37 cellular contexts compared by ENCODE assay signal in the genomic region with DNA sequence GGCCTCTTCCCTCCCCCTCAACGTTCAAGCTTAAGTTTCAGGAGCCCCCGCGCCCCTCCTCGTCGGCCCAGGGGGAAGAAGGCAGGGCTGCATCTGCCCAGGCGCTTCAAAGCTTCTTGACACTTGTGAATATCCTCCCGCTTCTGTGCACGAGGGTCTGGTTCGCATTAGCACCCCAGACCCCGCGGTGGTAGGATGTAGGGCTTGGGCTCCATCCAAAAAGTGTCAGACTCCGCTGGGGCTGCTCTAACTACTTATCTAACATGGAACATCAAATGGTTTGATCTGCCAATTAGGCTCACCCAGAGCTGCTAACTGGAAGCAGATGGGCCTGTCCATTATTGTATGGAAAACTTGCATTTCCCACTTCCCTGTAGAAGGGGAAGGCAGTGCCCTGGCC. TPM values are rescaled to one million over a fixed set of nuclear protein-coding genes. Genes with fewer than 3 reads are reported as not detected.
"Had no signal": no experiment of that assay in that cellular context is flagged by ENCODE, and none has a peak within 500 bp of the region (broad histone marks: within the 10 kb centered on the region; RNA-seq: fewer than 3 reads in every experiment).

No MANE protein-coding gene starts in this region.

- H3K4me3 Mint-ChIP-seq: activated CD4-positive, alpha-beta memory T cell treated with anti-CD3 and anti-CD28 coated beads for 36 hours; activated CD4-positive, alpha-beta T cell treated with anti-CD3 and anti-CD28 coated beads for 36 hours; activated CD4-positive, alpha-beta T cell treated with anti-CD3 and anti-CD28 coated beads, Interleukin-2, amount 10 ng/mL, durations not matched to agents 24 days and 14 days; activated CD8-positive, alpha-beta memory T cell treated with anti-CD3 and anti-CD28 coated beads, Interleukin-2, amount 10 ng/mL, durations not matched to agents 7 days and 5 days; activated CD8-positive, alpha-beta T cell treated with anti-CD3 and anti-CD28 coated beads, Interleukin-2, amount 10 ng/mL, durations not matched to agents 7 days and 5 days; activated naive CD4-positive, alpha-beta T cell treated with anti-CD3 and anti-CD28 coated beads for 36 hours; activated naive CD4-positive, alpha-beta T cell treated with anti-CD3 and anti-CD28 coated beads, Interleukin-2, amount 50 U/mL, for 24 hours; activated naive CD8-positive, alpha-beta T cell treated with anti-CD3 and anti-CD28 coated beads for 36 hours; activated naive CD8-positive, alpha-beta T cell treated with anti-CD3 and anti-CD28 coated beads, Interleukin-2, amount 50 U/mL, for 24 hours; activated T-helper 1 cell treated with anti-CD3 and anti-CD28 coated beads, Interleukin-12 subunit alpha, Interleukin-12 subunit beta, Interleukin-2, Interleukin-4 antibody, amounts not matched to agents 30 ng/mL and 10 ng/mL and 1 ng/mL, durations not matched to agents 14 hours and 24 hours and 36 hours had no signal

- H3K27me3 ChIP-seq: body of pancreas had no signal

- H3K27ac ChIP-seq: adrenal gland, body of pancreas, epithelial cell of prostate, esophagus squamous epithelium, gastroesophageal sphincter had no signal

- H3K9me3 ChIP-seq: adrenal gland had no signal

- H3K27ac Mint-ChIP-seq: activated CD4-positive, alpha-beta memory T cell treated with anti-CD3 and anti-CD28 coated beads for 36 hours; activated CD4-positive, alpha-beta T cell treated with anti-CD3 and anti-CD28 coated beads for 36 hours; activated CD4-positive, alpha-beta T cell treated with anti-CD3 and anti-CD28 coated beads, Interleukin-2, amount 10 ng/mL, durations not matched to agents 24 days and 14 days; activated CD8-positive, alpha-beta memory T cell treated with anti-CD3 and anti-CD28 coated beads, Interleukin-2, amount 10 ng/mL, durations not matched to agents 7 days and 5 days; activated CD8-positive, alpha-beta T cell treated with anti-CD3 and anti-CD28 coated beads, Interleukin-2, amount 10 ng/mL, durations not matched to agents 7 days and 5 days; activated naive CD4-positive, alpha-beta T cell treated with anti-CD3 and anti-CD28 coated beads for 36 hours; activated naive CD4-positive, alpha-beta T cell treated with anti-CD3 and anti-CD28 coated beads, Interleukin-2, amount 50 U/mL, for 24 hours; activated naive CD8-positive, alpha-beta T cell treated with anti-CD3 and anti-CD28 coated beads for 36 hours; activated naive CD8-positive, alpha-beta T cell treated with anti-CD3 and anti-CD28 coated beads, Interleukin-2, amount 50 U/mL, for 24 hours; activated T-helper 1 cell treated with anti-CD3 and anti-CD28 coated beads, Interleukin-12 subunit alpha, Interleukin-12 subunit beta, Interleukin-2, Interleukin-4 antibody, amounts not matched to agents 30 ng/mL and 10 ng/mL and 1 ng/mL, durations not matched to agents 14 hours and 24 hours and 36 hours; activated T-helper 2 cell treated with anti-CD3 and anti-CD28 coated beads, Interferon-gamma antibody, Interleukin-2, Interleukin-4, amounts not matched to agents 10 μg/mL and 5 μg/mL and 100 μg/mL, durations not matched to agents 14 hours and 24 hours and 36 hours had no signal

- ATAC-seq: activated CD4-positive, alpha-beta T cell treated with anti-CD3 and anti-CD28 coated beads for 36 hours; activated CD8-positive, alpha-beta memory T cell treated with anti-CD3 and anti-CD28 coated beads, Interleukin-2, amount 10 ng/mL, durations not matched to agents 7 days and 5 days; activated CD8-positive, alpha-beta T cell treated with anti-CD3 and anti-CD28 coated beads, Interleukin-2, amount 10 ng/mL, durations not matched to agents 7 days and 5 days; activated naive CD8-positive, alpha-beta T cell treated with anti-CD3 and anti-CD28 coated beads, Interleukin-2, amount 50 U/mL, for 24 hours; body of pancreas; gastroesophageal sphincter had no signal

- H3K4me1 Mint-ChIP-seq: activated CD4-positive, alpha-beta T cell treated with anti-CD3 and anti-CD28 coated beads for 36 hours; activated CD4-positive, alpha-beta T cell treated with anti-CD3 and anti-CD28 coated beads, Interleukin-2, amount 10 ng/mL, durations not matched to agents 24 days and 14 days; activated CD8-positive, alpha-beta memory T cell treated with anti-CD3 and anti-CD28 coated beads, Interleukin-2, amount 10 ng/mL, durations not matched to agents 7 days and 5 days; activated naive CD4-positive, alpha-beta T cell treated with anti-CD3 and anti-CD28 coated beads, Interleukin-2, amount 50 U/mL, for 24 hours; activated naive CD8-positive, alpha-beta T cell treated with anti-CD3 and anti-CD28 coated beads for 36 hours; activated naive CD8-positive, alpha-beta T cell treated with anti-CD3 and anti-CD28 coated beads, Interleukin-2, amount 50 U/mL, for 24 hours had no signal

- DNase-seq: activated CD4-positive, alpha-beta memory T cell treated with anti-CD3 and anti-CD28 coated beads for 36 hours; activated CD4-positive, alpha-beta T cell treated with anti-CD3 and anti-CD28 coated beads for 36 hours; activated CD4-positive, alpha-beta T cell treated with anti-CD3 and anti-CD28 coated beads, Interleukin-2, amount 10 ng/mL, durations not matched to agents 24 days and 14 days; activated CD4-positive, CD25-positive, alpha-beta regulatory T cell; activated CD4-positive, CD25-positive, alpha-beta regulatory T cell treated with anti-CD3 and anti-CD28 coated beads, Interleukin-2, amount 50 U/mL, for 72 hours; activated CD8-positive, alpha-beta memory T cell treated with anti-CD3 and anti-CD28 coated beads, Interleukin-2, amount 10 ng/mL, durations not matched to agents 7 days and 5 days; activated CD8-positive, alpha-beta memory T cell treated with anti-CD3 and anti-CD28 coated beads, Interleukin-2, amount 50 U/mL, for 4 hours; activated CD8-positive, alpha-beta T cell treated with anti-CD3 and anti-CD28 coated beads, Interleukin-2, amount 10 ng/mL, durations not matched to agents 7 days and 5 days; activated effector memory CD4-positive, alpha-beta T cell treated with anti-CD3 and anti-CD28 coated beads, Interleukin-2, amount 50 U/mL, for 16 hours; activated naive CD4-positive, alpha-beta T cell treated with anti-CD3 and anti-CD28 coated beads for 36 hours; activated naive CD8-positive, alpha-beta T cell treated with anti-CD3 and anti-CD28 coated beads for 36 hours; activated naive CD8-positive, alpha-beta T cell treated with anti-CD3 and anti-CD28 coated beads, Interleukin-2, amount 50 U/mL, for 24 hours; activated T-cell treated with anti-CD3 and anti-CD28 coated beads, Interleukin-2, amount 50 U/mL, for 1 hour; activated T-cell treated with anti-CD3 and anti-CD28 coated beads, Interleukin-2, amount 50 U/mL, for 48 hours; adrenal gland; amygdala; aorta; body of pancreas; caudate nucleus; cortex of kidney; dermis blood vessel endothelial cell; effector CD8-positive, alpha-beta T cell; esophagus squamous epithelium; foreskin melanocyte; T-helper 2 cell had no signal

- H3K4me3 ChIP-seq: adrenal gland, body of pancreas, esophagus squamous epithelium, gastroesophageal sphincter had no signal

- H3K36me3 ChIP-seq: adrenal gland, esophagus squamous epithelium, gastroesophageal sphincter had no signal

- H3K36me3 Mint-ChIP-seq: activated CD4-positive, alpha-beta memory T cell treated with anti-CD3 and anti-CD28 coated beads for 36 hours; activated CD8-positive, alpha-beta memory T cell treated with anti-CD3 and anti-CD28 coated beads, Interleukin-2, amount 10 ng/mL, durations not matched to agents 7 days and 5 days; activated naive CD4-positive, alpha-beta T cell treated with anti-CD3 and anti-CD28 coated beads, Interleukin-2, amount 50 U/mL, for 24 hours; activated naive CD8-positive, alpha-beta T cell treated with anti-CD3 and anti-CD28 coated beads for 36 hours had no signal

- H3K9me3 Mint-ChIP-seq: activated CD4-positive, alpha-beta T cell treated with anti-CD3 and anti-CD28 coated beads, Interleukin-2, amount 10 ng/mL, durations not matched to agents 24 days and 14 days; activated naive CD4-positive, alpha-beta T cell treated with anti-CD3 and anti-CD28 coated beads, Interleukin-2, amount 50 U/mL, for 24 hours; activated naive CD8-positive, alpha-beta T cell treated with anti-CD3 and anti-CD28 coated beads for 36 hours; activated T-helper 2 cell treated with anti-CD3 and anti-CD28 coated beads, Interferon-gamma antibody, Interleukin-2, Interleukin-4, amounts not matched to agents 10 μg/mL and 5 μg/mL and 100 μg/mL, durations not matched to agents 14 hours and 24 hours and 36 hours had no signal

- H3K4me1 ChIP-seq: adrenal gland, body of pancreas, esophagus squamous epithelium, gastroesophageal sphincter had no signal

- H3K27me3 Mint-ChIP-seq: activated CD8-positive, alpha-beta memory T cell treated with anti-CD3 and anti-CD28 coated beads, Interleukin-2, amount 10 ng/mL, durations not matched to agents 7 days and 5 days had no signal

RNA-seq across cellular contexts. Expression of gene TAS1R2, which starts 28.9 kb away (rescaled TPM):
- total RNA-seq: activated CD4-positive, alpha-beta memory T cell treated with anti-CD3 and anti-CD28 coated beads for 36 hours; activated CD4-positive, alpha-beta T cell treated with anti-CD3 and anti-CD28 coated beads for 36 hours; activated CD4-positive, alpha-beta T cell treated with anti-CD3 and anti-CD28 coated beads, Interleukin-2, amount 10 ng/mL, durations not matched to agents 24 days and 14 days; activated CD8-positive, alpha-beta memory T cell treated with anti-CD3 and anti-CD28 coated beads for 36 hours; activated CD8-positive, alpha-beta memory T cell treated with anti-CD3 and anti-CD28 coated beads, Interleukin-2, amount 10 ng/mL, durations not matched to agents 7 days and 5 days; activated CD8-positive, alpha-beta T cell treated with anti-CD3 and anti-CD28 coated beads, Interleukin-2, amount 10 ng/mL, durations not matched to agents 7 days and 5 days; activated naive CD4-positive, alpha-beta T cell treated with anti-CD3 and anti-CD28 coated beads for 36 hours; activated naive CD8-positive, alpha-beta T cell treated with anti-CD3 and anti-CD28 coated beads for 36 hours; activated T-helper 1 cell treated with anti-CD3 and anti-CD28 coated beads, Interleukin-12 subunit alpha, Interleukin-12 subunit beta, Interleukin-2, Interleukin-4 antibody, amounts not matched to agents 30 ng/mL and 10 ng/mL and 1 ng/mL, durations not matched to agents 14 hours and 24 hours and 36 hours; activated T-helper 2 cell treated with anti-CD3 and anti-CD28 coated beads, Interferon-gamma antibody, Interleukin-2, Interleukin-4, amounts not matched to agents 10 μg/mL and 5 μg/mL and 100 μg/mL, durations not matched to agents 14 hours and 24 hours and 36 hours; adrenal gland; aorta; body of pancreas; chondrocyte; dermis blood vessel endothelial cell; endothelial cell of umbilical vein; esophagus squamous epithelium; fibroblast of lung; fibroblast of villous mesenchyme; gastroesophageal sphincter; glomerular endothelial cell; T-helper 1 cell treated with Interleukin-12 subunit alpha and Interleukin-12 subunit beta and Interleukin-4 antibody, amounts not matched to agents 30 ng/mL and 1 ng/mL, for 36 hours had no signal
- polyA plus RNA-seq: adrenal gland, aorta, endothelial cell of umbilical vein, fibroblast of lung had no signal
